25 cellular contexts compared by ENCODE assay signal in the genomic region with DNA sequence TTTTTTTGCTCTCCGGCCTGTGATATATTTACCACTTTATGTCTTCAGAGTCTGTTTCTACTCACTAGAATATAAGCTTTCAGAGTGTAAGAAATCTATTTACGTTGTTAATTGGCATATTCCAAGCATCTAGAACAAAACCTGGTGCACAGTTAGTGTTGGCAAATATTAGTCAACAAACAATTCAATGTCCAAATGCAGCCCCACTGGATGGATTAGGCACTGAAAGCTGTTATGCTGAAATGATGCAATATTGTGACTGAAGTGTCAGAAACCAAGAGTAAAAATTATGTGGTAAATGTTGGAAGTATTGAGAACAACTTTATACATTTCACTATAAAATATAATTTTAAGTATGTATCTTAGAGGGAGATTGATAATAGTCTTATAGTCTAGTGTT. TPM values are rescaled to one million over a fixed set of nuclear protein-coding genes. Genes with fewer than 3 reads are reported as not detected.
"Had no signal": no experiment of that assay in that cellular context is flagged by ENCODE, and none has a peak within 500 bp of the region (broad histone marks: within the 10 kb centered on the region; RNA-seq: fewer than 3 reads in every experiment).

No MANE protein-coding gene starts in this region.

- H3K4me3 Mint-ChIP-seq: activated CD4-positive, alpha-beta T cell treated with anti-CD3 and anti-CD28 coated beads for 36 hours; activated naive CD4-positive, alpha-beta T cell treated with anti-CD3 and anti-CD28 coated beads for 36 hours; naive thymus-derived CD4-positive, alpha-beta T cell; stimulated activated effector memory CD8-positive, alpha-beta T cell treated with anti-CD3 and anti-CD28 coated beads, Interleukin-12 subunit alpha, Interleukin-12 subunit beta, amount 100 ng/mL, for 72 hours; stimulated activated naive CD8-positive, alpha-beta T cell treated with anti-CD3 and anti-CD28 coated beads, Interleukin-15, Interleukin-2, amounts not matched to agents 100 ng/mL and 50 ng/mL, for 24 hours had no signal

- H3K27ac Mint-ChIP-seq: activated CD4-positive, alpha-beta T cell treated with anti-CD3 and anti-CD28 coated beads for 36 hours; activated naive CD4-positive, alpha-beta T cell treated with anti-CD3 and anti-CD28 coated beads for 36 hours; stimulated activated effector memory CD8-positive, alpha-beta T cell treated with anti-CD3 and anti-CD28 coated beads, Interleukin-12 subunit alpha, Interleukin-12 subunit beta, amount 100 ng/mL, for 72 hours had no signal

- H3K27me3 Mint-ChIP-seq: activated CD4-positive, alpha-beta T cell treated with anti-CD3 and anti-CD28 coated beads for 36 hours; naive thymus-derived CD4-positive, alpha-beta T cell; stimulated activated naive CD8-positive, alpha-beta T cell treated with anti-CD3 and anti-CD28 coated beads, Interleukin-15, Interleukin-2, amounts not matched to agents 100 ng/mL and 50 ng/mL, for 24 hours had no signal

- H3K9me3 ChIP-seq: breast epithelium, thoracic aorta had no signal

- H3K9me3 Mint-ChIP-seq: activated naive CD4-positive, alpha-beta T cell treated with anti-CD3 and anti-CD28 coated beads for 36 hours; stimulated activated effector memory CD8-positive, alpha-beta T cell treated with anti-CD3 and anti-CD28 coated beads, Interleukin-12 subunit alpha, Interleukin-12 subunit beta, amount 100 ng/mL, for 72 hours had no signal

- ATAC-seq: activated CD4-positive, alpha-beta T cell treated with anti-CD3 and anti-CD28 coated beads for 36 hours; left cardiac atrium; naive thymus-derived CD4-positive, alpha-beta T cell; sciatic nerve; stimulated activated effector memory CD8-positive, alpha-beta T cell treated with anti-CD3 and anti-CD28 coated beads, Interleukin-12 subunit alpha, Interleukin-12 subunit beta, amount 100 ng/mL, for 72 hours had no signal

- H3K4me3 ChIP-seq: breast epithelium, skin epidermis, thoracic aorta had no signal

- DNase-seq: activated CD4-positive, alpha-beta T cell treated with anti-CD3 and anti-CD28 coated beads for 36 hours; activated CD4-positive, CD25-positive, alpha-beta regulatory T cell; activated CD8-positive, alpha-beta memory T cell treated with anti-CD3 and anti-CD28 coated beads for 24 hours; activated effector memory CD4-positive, alpha-beta T cell treated with Interleukin-2 at 50 U/mL for 16 hours; activated naive CD4-positive, alpha-beta T cell treated with anti-CD3 and anti-CD28 coated beads for 36 hours; dermis blood vessel endothelial cell; effector CD4-positive, alpha-beta T cell; glutamatergic neuron; islet precursor cell; left cardiac atrium; midbrain; naive thymus-derived CD4-positive, alpha-beta T cell; stimulated activated CD4-positive, alpha-beta T cell treated with anti-CD3 and anti-CD28 coated beads, Interleukin-12 subunit alpha, Interleukin-12 subunit beta, amount 100 ng/mL, for 4 hours; stimulated activated CD4-positive, alpha-beta T cell treated with anti-CD3 and anti-CD28 coated beads, Interleukin-4, amount 100 ng/mL, for 1 hour; SW 1271; T-helper 2 cell; trophoblast cell had no signal

- H3K27me3 ChIP-seq: breast epithelium had no signal

- H3K27ac ChIP-seq: breast epithelium, epithelial cell of prostate, skin epidermis, thoracic aorta had no signal

RNA-seq across cellular contexts. Expression of a gene that starts 45.3 kb away (rescaled TPM):
- total RNA-seq: activated CD4-positive, alpha-beta T cell treated with anti-CD3 and anti-CD28 coated beads for 36 hours; activated naive CD4-positive, alpha-beta T cell treated with anti-CD3 and anti-CD28 coated beads for 36 hours; naive thymus-derived CD4-positive, alpha-beta T cell; renal cortical epithelial cell had no signal
